Comparison of ENCODE assay signal across 16 cellular contexts in genomic region chr7:155225095-155225494, GRCh38.
DNase-seq lines count a peak whose midpoint lies in the region; ATAC-seq and TF ChIP-seq lines count a peak whose summit lies in the region.
"Had no signal": no experiment of that assay in that cellular context is flagged by ENCODE, and none has a peak within 500 bp of the region (broad histone marks: within the 10 kb centered on the region; RNA-seq: fewer than 3 reads in every experiment).

No MANE protein-coding gene starts in this region.

- no peak for TF ChIP-seq CTCF in RWPE2 (IDR thresholded peaks at IDR 0.05; ENCODE audit: poor library complexity, severe bottlenecking)
- no peak for TF ChIP-seq CTCF in foreskin keratinocyte (conservative IDR thresholded peaks at IDR 0.05)

- H3K4me3 Mint-ChIP-seq in T-helper 17 cell, result no peak overlapping the region
- H3K4me3 Mint-ChIP-seq: CD4-positive, alpha-beta T cell; HFFc6 had no signal

- no peak overlapping the region for H4K91ac ChIP-seq in neuronal stem cell (ENCODE audit: low read depth, low read length, poor library complexity)

- no peaks in the 10 kb centered on the region for H3K27me3 ChIP-seq in RWPE2 (ENCODE audit: insufficient read depth, poor library complexity, severe bottlenecking)
- no peaks in the 10 kb centered on the region for H3K27me3 ChIP-seq in foreskin keratinocyte
- H3K27me3 ChIP-seq in neuronal stem cell (ENCODE audit: control insufficient read depth in 3 of 3, insufficient read depth in 3 of 3, low read depth in 1 of 3, low read length in 3 of 3), result peaks cover 0 to 44% (median 3%) of the 10 kb centered on the region in 3 experiments
- no peaks in the 10 kb centered on the region for H3K27me3 ChIP-seq in aorta (ENCODE audit: control insufficient read depth in 1 of 2, insufficient read depth in 2 of 2, low read length in 1 of 2)
- H3K27me3 ChIP-seq: BLaER1 treated with 17β-estradiol and CSF1 and Interleukin-3, amounts not matched to agents 10 nM and 100 nM had no signal

- H2BK12ac ChIP-seq in neuronal stem cell (ENCODE audit: low read length), result no peak overlapping the region

- no peak overlapping the region for H2BK15ac ChIP-seq in neuronal stem cell (ENCODE audit: low read length)

- no peak overlapping the region for H2BK120ac ChIP-seq in neuronal stem cell (ENCODE audit: low read depth, low read length)

- H3K4me3 ChIP-seq in RWPE2 (ENCODE audit: severe bottlenecking), result no peak overlapping the region
- no peak overlapping the region for H3K4me3 ChIP-seq in neuronal stem cell (ENCODE audit: low read length in 2 of 2)
- H3K4me3 ChIP-seq in aorta (ENCODE audit: low read length in 2 of 2), result no peak overlapping the region
- H3K4me3 ChIP-seq: BLaER1 treated with 17β-estradiol and CSF1 and Interleukin-3, amounts not matched to agents 10 nM and 100 nM had no signal

- H2AFZ ChIP-seq in neuronal stem cell (ENCODE audit: low read length), result no peak overlapping the region

- no peak overlapping the region for H3K23ac ChIP-seq in neuronal stem cell (ENCODE audit: low read depth, low read length, poor library complexity)

- peaks cover 5% of the 10 kb centered on the region for H3K36me3 Mint-ChIP-seq in T-helper 17 cell (ENCODE audit: low read depth)

- H3K27ac Mint-ChIP-seq in T-helper 17 cell, result no peak overlapping the region
- H3K27ac Mint-ChIP-seq: CD4-positive, alpha-beta T cell; HFFc6 had no signal

- H3K4me1 ChIP-seq in RWPE2 (ENCODE audit: insufficient read depth, poor library complexity, severe bottlenecking) (peaks cover 22% of the 10 kb centered on the region), foreskin keratinocyte (peaks cover 18% of the 10 kb centered on the region), neuronal stem cell (ENCODE audit: control insufficient read depth in 2 of 2, insufficient read depth in 1 of 2, low read depth in 1 of 2, low read length in 2 of 2) (peaks cover 0 to 19% of the 10 kb centered on the region in 2 donors), aorta (ENCODE audit: control insufficient read depth in 1 of 2, insufficient read depth in 2 of 2, low read length in 2 of 2) (no peaks in the 10 kb centered on the region)

- H3K4ac ChIP-seq in neuronal stem cell (ENCODE audit: low read length), result no peak overlapping the region

- no peak overlapping the region for H3K14ac ChIP-seq in neuronal stem cell (ENCODE audit: low read length)

- H3K27me3 Mint-ChIP-seq in T-helper 17 cell, result peaks cover 37% of the 10 kb centered on the region
- H3K27me3 Mint-ChIP-seq: CD4-positive, alpha-beta T cell had no signal

- H3K4me2 ChIP-seq in neuronal stem cell (ENCODE audit: insufficient read depth, low read length, poor library complexity, severe bottlenecking), result no peak overlapping the region
- H3K4me2 ChIP-seq: BLaER1 treated with 17β-estradiol and CSF1 and Interleukin-3, amounts not matched to agents 10 nM and 100 nM had no signal

- H3K18ac ChIP-seq in neuronal stem cell (ENCODE audit: low read length), result no peak overlapping the region

- no peak for ATAC-seq in RWPE2 (ENCODE audit: low read depth)
- no peak for ATAC-seq in foreskin keratinocyte
- no peak for ATAC-seq in aorta (ENCODE audit: low FRiP score)
- no peak for ATAC-seq in T-helper 17 cell
- no peak for ATAC-seq in GM21528 (IDR thresholded peaks at IDR 0.05; ENCODE audit: low FRiP score, unreplicated experiment)
- ATAC-seq: HepG2 had no signal

- H3K9ac ChIP-seq in neuronal stem cell (ENCODE audit: low read depth, low read length, poor library complexity), result no peak overlapping the region
- H3K9ac ChIP-seq: BLaER1 treated with 17β-estradiol and CSF1 and Interleukin-3, amounts not matched to agents 10 nM and 100 nM had no signal

- no peak overlapping the region for H4K8ac ChIP-seq in neuronal stem cell (ENCODE audit: low read depth, low read length)

- peaks cover 9% of the 10 kb centered on the region for H3K4me1 Mint-ChIP-seq in T-helper 17 cell

- intact Hi-C loops in aorta (cut with DNase I), result no loop called here

- H3K36me3 ChIP-seq in RWPE2 (ENCODE audit: low read depth), result no peaks in the 10 kb centered on the region
- no peaks in the 10 kb centered on the region for H3K36me3 ChIP-seq in neuronal stem cell (replicated peaks in 1 of 2; ENCODE audit: control insufficient read depth in 2 of 2, insufficient read depth in 2 of 2, low read length in 2 of 2)
- H3K36me3 ChIP-seq in aorta (ENCODE audit: control insufficient read depth in 1 of 2, insufficient read depth in 2 of 2, low read length in 1 of 2), result no peaks in the 10 kb centered on the region
- H3K36me3 ChIP-seq: BLaER1 treated with 17β-estradiol and CSF1 and Interleukin-3, amounts not matched to agents 10 nM and 100 nM had no signal

- no CpG with 5 or more reads among the region's 11 CpGs for WGBS in neuronal stem cell (ENCODE audit: extremely low coverage in 2 of 2, insufficient read length in 2 of 2, insufficient replicate concordance in 1 of 2), 2 donors
- 83 to 88% methylated on average over 11 of the region's 11 CpGs for WGBS in aorta, 2 donors

- H3K27ac ChIP-seq in RWPE2 (ENCODE audit: poor library complexity, severe bottlenecking), result no peak overlapping the region
- peak overlapping the region; percentile 48 for H3K27ac ChIP-seq in foreskin keratinocyte
- H3K27ac ChIP-seq in neuronal stem cell (replicated peaks; ENCODE audit: low read length), result no peak overlapping the region
- no peak overlapping the region for H3K27ac ChIP-seq in aorta (ENCODE audit: low read depth in 1 of 2, low read length in 2 of 2)
- H3K27ac ChIP-seq: BLaER1 treated with 17β-estradiol and CSF1 and Interleukin-3, amounts not matched to agents 10 nM and 100 nM had no signal

- no peak overlapping the region for H2BK5ac ChIP-seq in neuronal stem cell (ENCODE audit: low read length)

- H3K9me3 ChIP-seq in RWPE2 (ENCODE audit: severe bottlenecking), result no peaks in the 10 kb centered on the region
- no peaks in the 10 kb centered on the region for H3K9me3 ChIP-seq in neuronal stem cell (replicated peaks in 1 of 2; ENCODE audit: control insufficient read depth in 2 of 2, insufficient read depth in 1 of 2, low read depth in 1 of 2, low read length in 2 of 2)
- no peaks in the 10 kb centered on the region for H3K9me3 ChIP-seq in aorta (ENCODE audit: control insufficient read depth, low read length)
- H3K9me3 ChIP-seq in T-helper 17 cell (ENCODE audit: control insufficient read depth, low read length, poor library complexity, severe bottlenecking), result no peaks in the 10 kb centered on the region
- H3K9me3 ChIP-seq: BLaER1 treated with 17β-estradiol and CSF1 and Interleukin-3, amounts not matched to agents 10 nM and 100 nM had no signal

- peak overlapping the region; percentile 3 for H2AK5ac ChIP-seq in neuronal stem cell (ENCODE audit: low read depth, low read length)

- H3K79me1 ChIP-seq in neuronal stem cell (ENCODE audit: low read depth, low read length), result no peaks in the 10 kb centered on the region

- DNase-seq in RWPE2 (ENCODE audit: low spot score), result peak; percentile 34
- DNase-seq in foreskin keratinocyte, result no peak
- no peak for DNase-seq in neuronal stem cell (ENCODE audit: low spot score)
- DNase-seq in aorta, result peak; percentile 14 to 18
- DNase-seq in T-helper 17 cell, result no peak
- no peak for DNase-seq in Ammon's horn (ENCODE audit: low spot score)
- DNase-seq: 8988T; AML-193; Calu3; CD4-positive, alpha-beta T cell; DMS 273 treated with DMSO at 0.1 percent for 48 hours; HCEC 1CT; HFFc6 had no signal

Comparison
In these comparisons a context has a peak if more than half of its experiments do, and no peak if none do; other contexts are left out.
1. DNase-seq: peak in RWPE2 (single experiment) and aorta (2 of 2); none in foreskin keratinocyte (0 of 2), neuronal stem cell (single experiment), T-helper 17 cell (0 of 3) and Ammon's horn (single experiment).